ENCODE assay signal across 1 cellular context in genomic region chr17:82213251-82214011, GRCh38.
TF ChIP-seq lines count a peak whose summit lies in the region.

No MANE protein-coding gene starts in this region.

TF ChIP-seq in HepG2, 621 proteins besides CTCF, POLR2A, EP300 and RAD21 (continued from another document):
- TF ChIP-seq NFAT5 (CRISPR knock-in tag; IDR thresholded peaks at IDR 0.05) (0 out of 2 replicates have a peak, but pooled peaks have one; percentile 53), ZNF30 (CRISPR knock-in tag; IDR thresholded peaks at IDR 0.05) (no peak), ZNF747 (CRISPR knock-in tag; IDR thresholded peaks at IDR 0.05; ENCODE audit: borderline replicate concordance) (0 out of 2 replicates have a peak, but pooled peaks have one; percentile 62), ZNF276 (CRISPR knock-in tag; IDR thresholded peaks at IDR 0.05; ENCODE audit: low read depth) (peak; percentile 84; the same call in 1 of the 2 replicates), TFDP1 (CRISPR knock-in tag; IDR thresholded peaks at IDR 0.05; ENCODE audit: borderline replicate concordance) (0 out of 2 replicates have a peak, but pooled peaks have one; percentile 38)
